In genomic region chr10:45972106-45972812, GRCh38 we compare ENCODE assay signal across 8 cellular contexts. TPM values are rescaled to one million over a fixed set of nuclear protein-coding genes. Genes with fewer than 3 reads are reported as not detected.
DNase-seq lines count a peak whose midpoint lies in the region; ATAC-seq and TF ChIP-seq lines count a peak whose summit lies in the region.
"Not testable (repeated sequence)": the region's sequence is repeated elsewhere in the genome, so short reads cannot be mapped to it uniquely, and the experiment has no call there.

TIMM23 (plus strand) TSS chr10:45972489; CDS start chr10:45972625, 136 bp downstream.

- not testable (repeated sequence) for H3K27me3 Mint-ChIP-seq in T-helper 17 cell

- not testable (repeated sequence) for H3K79me2 ChIP-seq in trophoblast cell (ENCODE audit: control insufficient read depth, insufficient read depth, low read length, poor library complexity)

- intact Hi-C loops in adrenal gland (cut with DNase I) (loop anchor here in 1 of 2 donors (10.0 kb wide), 1 partner anchor 53 kb away; no protein-coding TSS in a partner anchor), heart right ventricle (cut with DNase I) (loop anchor here in 2 of 10 donors (10.0 kb wide), 1 partner anchor 53 kb away; no protein-coding TSS in a partner anchor)

- H3K18ac ChIP-seq in trophoblast cell (ENCODE audit: low read length): peak within 1 kb of the TSS; percentile 85

- H3K79me1 ChIP-seq in trophoblast cell (ENCODE audit: low read length): not testable (repeated sequence)

- H3K36me3 Mint-ChIP-seq in T-helper 17 cell (ENCODE audit: low read depth): not testable (repeated sequence)

- peak within 1 kb of the TSS; percentile 79 for H4K91ac ChIP-seq in trophoblast cell (ENCODE audit: low read depth, low read length)

- TF ChIP-seq POLR2A in adrenal gland (IDR thresholded peaks at IDR 0.05): peak in 1 of 2 donors; percentile 77

- not testable (repeated sequence) for H3K9me3 ChIP-seq in T-helper 17 cell (ENCODE audit: control insufficient read depth, low read length, poor library complexity, severe bottlenecking); adrenal gland (replicated peaks in 1 of 3); heart right ventricle; trophoblast cell (ENCODE audit: insufficient read depth, low read depth, low read length); thymus (ENCODE audit: control insufficient read depth)

- ATAC-seq in HG02759 (IDR thresholded peaks at IDR 0.05; ENCODE audit: unreplicated experiment) (peak; percentile 83), T-helper 17 cell (peak; percentile 88), heart right ventricle (peak; percentile 91 to 98 (median 97))

- not testable (repeated sequence) for H3K27me3 ChIP-seq in adrenal gland; heart right ventricle; trophoblast cell (ENCODE audit: insufficient read depth, low read length); thymus (ENCODE audit: control insufficient read depth, insufficient read depth)

- 0 to 1% (median 0%) methylated on average over 37 to 60 of the region's 60 CpGs for WGBS in adrenal gland, 4 donors
- WGBS in heart right ventricle, 2 donors: 0% methylated on average over 56 to 60 of the region's 60 CpGs
- no CpG with 5 or more reads among the region's 60 CpGs for WGBS in trophoblast cell (ENCODE audit: extremely low coverage, insufficient coverage, insufficient read length)
- WGBS in thymus: under 1% methylated on average over 59 of the region's 60 CpGs

- not testable (repeated sequence) for H3K23ac ChIP-seq in trophoblast cell (ENCODE audit: low read length)

- peaks cover 26% of the 10 kb centered on the region for H3K4me1 Mint-ChIP-seq in T-helper 17 cell

- not testable (repeated sequence) for H2AK5ac ChIP-seq in trophoblast cell (ENCODE audit: low read length)

- peak within 1 kb of the TSS; percentile 94 for H4K8ac ChIP-seq in trophoblast cell (ENCODE audit: low read depth, low read length)

- H3K27ac Mint-ChIP-seq in T-helper 17 cell: peak within 1 kb of the TSS; percentile 95

- not testable (repeated sequence) for H3K36me3 ChIP-seq in adrenal gland (replicated peaks in 1 of 2); trophoblast cell (ENCODE audit: control insufficient read depth in 1 of 2, insufficient read depth in 2 of 2, low read length in 2 of 2); thymus (ENCODE audit: control insufficient read depth, insufficient read depth)
- H3K36me3 ChIP-seq in heart right ventricle: peaks cover 0 to 18% (median 0%) of the 10 kb centered on the region in 9 donors

- peak within 1 kb of the TSS; percentile 88 for H3K9ac ChIP-seq in trophoblast cell (ENCODE audit: low read length)

- not testable (repeated sequence) for H2BK5ac ChIP-seq in trophoblast cell (ENCODE audit: low read depth, low read length, poor library complexity)

- H3K4me3 Mint-ChIP-seq in T-helper 17 cell: peak within 1 kb of the TSS; percentile 99

- H3K4ac ChIP-seq in trophoblast cell (ENCODE audit: low read depth, low read length): peak within 1 kb of the TSS; percentile 96

- DNase-seq in NCI-H1436 treated with DMSO at 0.1 percent for 48 hours (lab: John Stamatoyannopoulos, UW): peak; percentile 10
- DNase-seq in T-helper 17 cell: peak; percentile 79 to 85 (median 82)
- peak; percentile 81 to 91 (median 87) for DNase-seq in adrenal gland
- peak; percentile 86 for DNase-seq in heart right ventricle
- peak; percentile 79 to 90 for DNase-seq in trophoblast cell

- not testable (repeated sequence) for TF ChIP-seq CTCF in GM12875 (IDR thresholded peaks at IDR 0.05; ENCODE audit: borderline replicate concordance, insufficient read depth, low read depth, low read length); adrenal gland (IDR thresholded peaks at IDR 0.05)
- TF ChIP-seq CTCF in heart right ventricle (IDR thresholded peaks at IDR 0.05): peak in 1 of 9 donors; percentile 2

- peaks cover 6 to 14% of the 10 kb centered on the region in 2 donors for H3K4me1 ChIP-seq in adrenal gland (replicated peaks in 1 of 2)
- H3K4me1 ChIP-seq in heart right ventricle: peaks cover 7 to 31% (median 19%) of the 10 kb centered on the region in 9 donors
- not testable (repeated sequence) for H3K4me1 ChIP-seq in trophoblast cell (ENCODE audit: control insufficient read depth in 1 of 2, insufficient read depth in 2 of 2, low read length in 2 of 2); thymus (ENCODE audit: control insufficient read depth, insufficient read depth, low read length)

- H3K4me3 ChIP-seq in GM12875 (ENCODE audit: low read depth, low read length): peak within 1 kb of the TSS; percentile 75
- H3K4me3 ChIP-seq in adrenal gland: peak within 1 kb of the TSS; percentile 70 to 93 (median 81)
- H3K4me3 ChIP-seq in heart right ventricle: peak within 1 kb of the TSS; percentile 69 to 96 (median 91)
- H3K4me3 ChIP-seq in trophoblast cell (ENCODE audit: low read depth, low read length): peak within 1 kb of the TSS; percentile 92
- peak within 1 kb of the TSS; percentile 66 for H3K4me3 ChIP-seq in thymus (ENCODE audit: low read length)

- peak within 1 kb of the TSS; percentile 72 for H3K14ac ChIP-seq in trophoblast cell (ENCODE audit: low read length)

- peak within 1 kb of the TSS; percentile 80 for H4K12ac ChIP-seq in trophoblast cell (ENCODE audit: low read depth, low read length)

- H2BK12ac ChIP-seq in trophoblast cell (ENCODE audit: low read length): not testable (repeated sequence)

- H3K27ac ChIP-seq in adrenal gland: peak within 1 kb of the TSS in 4 of 5 donors; percentile 62 to 80 (median 68)
- H3K27ac ChIP-seq in heart right ventricle: peak within 1 kb of the TSS; percentile 47 to 88 (median 82)
- not testable (repeated sequence) for H3K27ac ChIP-seq in trophoblast cell (ENCODE audit: low read depth, low read length)
- H3K27ac ChIP-seq in thymus (ENCODE audit: low read depth): peak within 1 kb of the TSS; percentile 53

- H2BK120ac ChIP-seq in trophoblast cell (ENCODE audit: insufficient read depth, low read length, poor library complexity): not testable (repeated sequence)

- peak within 1 kb of the TSS; percentile 92 for H3K4me2 ChIP-seq in trophoblast cell (ENCODE audit: low read length)

- peak within 1 kb of the TSS; percentile 73 for H2AFZ ChIP-seq in trophoblast cell (ENCODE audit: insufficient read depth, low read length, poor library complexity)

RNA-seq across cellular contexts. Expression of gene TIMM23, which starts in this region (rescaled TPM):
- total RNA-seq in T-helper 17 cell (10 to 100 TPM; 23.8 to 33.0 TPM), adrenal gland (10 to 100 TPM; 47.2 to 96.3 (median 63.9) TPM), heart right ventricle (100 to 1,000 TPM in 1 of 10 donors, 10 to 100 TPM in 9; 73.5 to 109 (median 83.1) TPM)
- polyA plus RNA-seq in adrenal gland (100 to 1,000 TPM in 1 of 3 donors, 10 to 100 TPM in 2; 61.2 to 135 (median 86.7) TPM), heart right ventricle (100 to 1,000 TPM in 1 of 2 donors, 10 to 100 TPM in 1; 95.7 to 113 TPM), thymus (64.1 TPM)
- polyA plus RNA-seq in trophoblast cell (2013): 84.3 TPM in 2 replicates

Comparison
In these comparisons a context has a peak if more than half of its experiments do, and no peak if none do; other contexts are left out.
1. DNase-seq: peak in every context shown above with its lines; median percentile 87 in adrenal gland; 86 in heart right ventricle; 84 in trophoblast cell; 82 in T-helper 17 cell; 10 in NCI-H1436 treated with DMSO at 0.1 percent for 48 hours.